Comparison of ENCODE assay signal across 20 cellular contexts in genomic region chr22:22009661-22010060, GRCh38. TPM values are rescaled to one million over a fixed set of nuclear protein-coding genes. Genes with fewer than 3 reads are reported as not detected.
DNase-seq lines count a peak whose midpoint lies in the region; ATAC-seq, FAIRE-seq and TF ChIP-seq lines count a peak whose summit lies in the region.
"Had no signal": no experiment of that assay in that cellular context is flagged by ENCODE, and none has a peak within 500 bp of the region (broad histone marks: within the 10 kb centered on the region; RNA-seq: fewer than 3 reads in every experiment).

No MANE protein-coding gene starts in this region.

- H3K36me3 Mint-ChIP-seq in HFFc6 (ENCODE audit: low read depth), result no peaks in the 10 kb centered on the region

- no peak overlapping the region for H3K27ac ChIP-seq in RWPE2 (ENCODE audit: poor library complexity, severe bottlenecking)

- peaks cover 9% of the 10 kb centered on the region for H3K27me3 Mint-ChIP-seq in HFFc6 (ENCODE audit: insufficient read depth)

- DNase-seq in GM12891 (ENCODE audit: insufficient read length, low spot score) (no peak), HCEC 1CT (peak; percentile 21), RWPE2 (ENCODE audit: low spot score) (no peak), fibroblast of mammary gland (ENCODE audit: low read depth) (peak; percentile 50), 8988T (no peak), HFFc6 (no peak), NCI-H82 (lab: John Stamatoyannopoulos, UW) (no peak), GM20000 (ENCODE audit: low spot score) (no peak)
- DNase-seq: BE2C; Calu3; CD4-positive, alpha-beta T cell; DMS53; NCI-H1105 treated with DMSO at 0.1 percent for 48 hours; NCI-H187; NCI-H345; NCI-H526 treated with DMSO at 0.1 percent for 48 hours; NK-92 treated with Interleukin-12 subunit alpha and Interleukin-12 subunit beta, amount 100 ng/mL, for 24 hours; OCI-M1 had no signal

- H3K4me1 Mint-ChIP-seq in HFFc6 (ENCODE audit: low read depth), result peaks cover 5% of the 10 kb centered on the region; the same call in 1 of the 2 replicates

- H3K27ac Mint-ChIP-seq in HFFc6, result no peak overlapping the region
- H3K27ac Mint-ChIP-seq: CD4-positive, alpha-beta T cell had no signal

- TF ChIP-seq CTCF in RWPE2 (IDR thresholded peaks at IDR 0.05; ENCODE audit: poor library complexity, severe bottlenecking), result no peak
- no peak for TF ChIP-seq CTCF in fibroblast of mammary gland (conservative IDR thresholded peaks at IDR 0.05; ENCODE audit: control insufficient read depth, insufficient read depth, low read depth, low read length)
- no peak for TF ChIP-seq CTCF in HFFc6 (IDR thresholded peaks at IDR 0.05)
- no peak for TF ChIP-seq CTCF in GM20000 (IDR thresholded peaks at IDR 0.05; ENCODE audit: extremely low read depth, missing control alignments)

- FAIRE-seq in GM12891 (lab: Jason Lieb, UNC), result peak; percentile 16
- FAIRE-seq: GM18507, H1 had no signal

- no peaks in the 10 kb centered on the region for H3K4me1 ChIP-seq in RWPE2 (ENCODE audit: insufficient read depth, poor library complexity, severe bottlenecking)
- H3K4me1 ChIP-seq: BE2C had no signal

- TF ChIP-seq POLR2A in GM12891 (IDR thresholded peaks at IDR 0.05; ENCODE audit: low read depth, low read length), result no peak

- no peaks in the 10 kb centered on the region for H3K36me3 ChIP-seq in RWPE2 (ENCODE audit: low read depth)
- H3K36me3 ChIP-seq: BE2C had no signal

- peak; percentile 33; the same call in 1 of the 3 replicates for ATAC-seq in RWPE2 (ENCODE audit: low read depth)

- H3K4me3 Mint-ChIP-seq in HFFc6, result no peak overlapping the region
- H3K4me3 Mint-ChIP-seq: CD4-positive, alpha-beta T cell had no signal

- no peaks in the 10 kb centered on the region for H3K9me3 ChIP-seq in RWPE2 (ENCODE audit: severe bottlenecking)
- H3K9me3 ChIP-seq: BE2C had no signal

- H3K9me3 Mint-ChIP-seq in HFFc6, result no peaks in the 10 kb centered on the region; the same call in 1 of the 2 replicates
- H3K9me3 Mint-ChIP-seq: CD4-positive, alpha-beta T cell had no signal

- H3K27me3 ChIP-seq in RWPE2 (ENCODE audit: insufficient read depth, poor library complexity, severe bottlenecking), result no peaks in the 10 kb centered on the region

- H3K4me3 ChIP-seq in RWPE2 (ENCODE audit: severe bottlenecking), result no peak overlapping the region
- H3K4me3 ChIP-seq in fibroblast of mammary gland (ENCODE audit: control insufficient read depth, low read depth, low read length), result no peak overlapping the region

TF ChIP-seq in GM12891, 5 proteins besides CTCF, POLR2A, EP300 and RAD21:
- TF ChIP-seq PAX5 (IDR thresholded peaks at IDR 0.05; ENCODE audit: insufficient read depth, low read length, severe bottlenecking) (no peak), POLR2AphosphoS5 (IDR thresholded peaks at IDR 0.05; ENCODE audit: low read depth, low read length) (no peak), SPI1 (IDR thresholded peaks at IDR 0.05; ENCODE audit: low read depth, low read length) (no peak), POU2F2 (IDR thresholded peaks at IDR 0.05; ENCODE audit: low read depth, low read length) (no peak), TAF1 (IDR thresholded peaks at IDR 0.05; ENCODE audit: low read depth, low read length) (no peak)

RNA-seq across cellular contexts. Expression of gene TOP3B, which starts 27.1 kb away (rescaled TPM):
- polyA plus RNA-seq in GM12891 (2012; ENCODE audit: low read depth, missing spikeins), result 12.7 TPM
- 10 to 100 TPM; 13.8 to 17.1 (median 15.2) TPM for total RNA-seq in HFFc6 (2021; fragmentation: NEBNext Ultra II Directional; extraction: Animal tissue kit (Norgen Biotek cat#: 25700))

RNA-seq across cellular contexts. Expression of gene PPM1F, which starts 57.0 kb away (rescaled TPM):
- 6.3 TPM for polyA plus RNA-seq in GM12891 (2012; ENCODE audit: low read depth, missing spikeins)
- total RNA-seq in HFFc6 (2021; fragmentation: NEBNext Ultra II Directional; extraction: Animal tissue kit (Norgen Biotek cat#: 25700)), result 10 to 100 TPM; 56.1 to 65.3 (median 60.6) TPM

Comparison
In these comparisons a context has a peak if more than half of its experiments do, and no peak if none do; other contexts are left out.
1. DNase-seq: peak in HCEC 1CT (single experiment) and fibroblast of mammary gland (single experiment); none in GM12891 (single experiment), RWPE2 (single experiment), 8988T (single experiment), HFFc6 (single experiment), NCI-H82 (single experiment) and GM20000 (single experiment).